In genomic region chrX:47129157-47129878, GRCh38 we compare ENCODE assay signal across 9 cellular contexts. TPM values are rescaled to one million over a fixed set of nuclear protein-coding genes. Genes with fewer than 3 reads are reported as not detected.
DNase-seq lines count a peak whose midpoint lies in the region; ATAC-seq and TF ChIP-seq lines count a peak whose summit lies in the region.
"Had no signal": no experiment of that assay in that cellular context is flagged by ENCODE, and none has a peak within 500 bp of the region (broad histone marks: within the 10 kb centered on the region; RNA-seq: fewer than 3 reads in every experiment).

No MANE protein-coding gene starts in this region.

- peaks cover 4% of the 10 kb centered on the region for H3K9me3 Mint-ChIP-seq in chondrocyte (ENCODE audit: low read depth)

- H3K27me3 Mint-ChIP-seq in chondrocyte (ENCODE audit: low read depth): no peaks in the 10 kb centered on the region

- peak overlapping the region; percentile 97 for H3K27ac Mint-ChIP-seq in chondrocyte (ENCODE audit: unreplicated experiment)

- no peaks in the 10 kb centered on the region for H3K4me1 Mint-ChIP-seq in chondrocyte (ENCODE audit: low read depth)

- H3K27me3 ChIP-seq in kidney epithelial cell (ENCODE audit: control insufficient read depth, insufficient read depth, low read length): no peaks in the 10 kb centered on the region

- no peaks in the 10 kb centered on the region for H3K36me3 Mint-ChIP-seq in chondrocyte (ENCODE audit: low read depth)

- H3K4me3 Mint-ChIP-seq in chondrocyte (ENCODE audit: unreplicated experiment): peak overlapping the region; percentile 98

- ATAC-seq in GM19043 (IDR thresholded peaks at IDR 0.05; ENCODE audit: low read depth, unreplicated experiment) (peak; percentile 98), HG03354 (IDR thresholded peaks at IDR 0.05; ENCODE audit: poor library complexity, severe bottlenecking, unreplicated experiment) (peak; percentile 98)

- H3K4me3 ChIP-seq in kidney epithelial cell (ENCODE audit: low read depth, low read length): peak overlapping the region; percentile 53

- no peaks in the 10 kb centered on the region for H3K36me3 ChIP-seq in kidney epithelial cell (ENCODE audit: control insufficient read depth, insufficient read depth, low read length)

- TF ChIP-seq CTCF in chondrocyte (IDR thresholded peaks at IDR 0.05): no peak
- no peak for TF ChIP-seq CTCF in kidney epithelial cell (IDR thresholded peaks at IDR 0.05; ENCODE audit: insufficient read depth, low read length, poor library complexity, severe bottlenecking)

- peak; percentile 90 for DNase-seq in AG20443 (ENCODE audit: low spot score)
- DNase-seq in NCI-H446 (lab: John Stamatoyannopoulos, UW): peak; percentile 90 to 94
- DNase-seq in activated CD4-positive, CD25-positive, alpha-beta regulatory T cell treated with anti-CD3 and anti-CD28 coated beads, Interleukin-2, amount 50 U/mL, for 72 hours: peak; percentile 82
- DNase-seq in chondrocyte (ENCODE audit: low spot score): no peak
- peak; percentile 76 for DNase-seq in kidney epithelial cell (ENCODE audit: low read depth)
- DNase-seq in stimulated activated CD4-positive, alpha-beta T cell treated with anti-CD3 and anti-CD28 coated beads, Interleukin-15, amount 100 ng/mL, for 24 hours: peak; percentile 88

RNA-seq across cellular contexts. Expression of gene NDUFB11, which starts 15.2 kb away (rescaled TPM):
- 60.7 to 65.4 TPM (median 60.8 TPM) in 3 replicates for total RNA-seq in chondrocyte
- 46.2 and 60.0 TPM in 2 replicates for total RNA-seq in kidney epithelial cell

RNA-seq across cellular contexts. Expression of gene RBM10, which starts 15.7 kb away (rescaled TPM):
- total RNA-seq in chondrocyte (29.0 to 36.3 TPM (median 29.6 TPM) in 3 replicates), kidney epithelial cell (34.5 and 48.1 TPM in 2 replicates)

RNA-seq across cellular contexts. Expression of gene RGN, which starts 51.1 kb away (rescaled TPM):
- total RNA-seq in chondrocyte (0.33 TPM in 1 of 3 replicates, not detected in the others), kidney epithelial cell (1.8 and 4.4 TPM in 2 replicates)
- total RNA-seq: activated CD8-positive, alpha-beta memory T cell treated with anti-CD3 and anti-CD28 coated beads for 36 hours had no signal
